In genomic region chr1:245516178-245516829, GRCh38 we compare ENCODE assay signal across 12 cellular contexts.
DNase-seq lines count a peak whose midpoint lies in the region; ATAC-seq and TF ChIP-seq lines count a peak whose summit lies in the region.
"Had no signal": no experiment of that assay in that cellular context is flagged by ENCODE, and none has a peak within 500 bp of the region (broad histone marks: within the 10 kb centered on the region; RNA-seq: fewer than 3 reads in every experiment).

No MANE protein-coding gene starts in this region.

- H3K27me3 ChIP-seq in OCI-LY3 (ENCODE audit: low read depth, low read length): peaks cover 13% of the 10 kb centered on the region
- H3K27me3 ChIP-seq: tibial nerve had no signal

- H3K4me3 ChIP-seq in OCI-LY3 (ENCODE audit: low read length): peak overlapping the region; percentile 45
- H3K4me3 ChIP-seq in epithelial cell of proximal tubule (ENCODE audit: low read depth, low read length): no peak overlapping the region
- H3K4me3 ChIP-seq: tibial nerve had no signal

- no peaks in the 10 kb centered on the region for H3K79me2 ChIP-seq in OCI-LY3 (ENCODE audit: low read length)

- peak overlapping the region; percentile 65 for H3K4me2 ChIP-seq in OCI-LY3 (ENCODE audit: low read length)

- DNase-seq in COR-L47 (lab: John Stamatoyannopoulos, UW): peak; percentile 13
- DNase-seq in HuH-7.5 (ENCODE audit: low spot score): peak; percentile 50
- DNase-seq in epithelial cell of proximal tubule (ENCODE audit: low read depth): no peak
- no peak for DNase-seq in Ammon's horn (ENCODE audit: low spot score)
- no peak for DNase-seq in stimulated activated CD4-positive, alpha-beta T cell treated with anti-CD3 and anti-CD28 coated beads, Interleukin-2, amount 100 ng/mL, for 48 hours
- no peak for DNase-seq in activated CD8-positive, alpha-beta memory T cell treated with anti-CD3 and anti-CD28 coated beads for 24 hours
- DNase-seq: activated gamma-delta T cell, NCI-H1105 treated with DMSO at 0.1 percent for 48 hours had no signal

- no peak for ATAC-seq in GM19351 (IDR thresholded peaks at IDR 0.05; ENCODE audit: unreplicated experiment)

- H4K20me1 ChIP-seq in OCI-LY3 (ENCODE audit: insufficient read depth, low read length): no peaks in the 10 kb centered on the region

- no peaks in the 10 kb centered on the region for H3K9me3 ChIP-seq in OCI-LY3 (ENCODE audit: insufficient read depth, low read length)
- H3K9me3 ChIP-seq: neutrophil, tibial nerve had no signal

- H3K36me3 ChIP-seq in OCI-LY3 (replicated peaks; ENCODE audit: low read depth, low read length): no peaks in the 10 kb centered on the region
- H3K36me3 ChIP-seq: neutrophil, tibial nerve had no signal

- peaks cover 19% of the 10 kb centered on the region for H3K4me1 ChIP-seq in OCI-LY3 (ENCODE audit: low read length)

- H2AFZ ChIP-seq in OCI-LY3 (ENCODE audit: low read depth, low read length): peak overlapping the region; percentile 59

- TF ChIP-seq CTCF in OCI-LY3 (IDR thresholded peaks at IDR 0.05; ENCODE audit: low read depth, low read length) (peak; percentile 75), epithelial cell of proximal tubule (conservative IDR thresholded peaks at IDR 0.05; ENCODE audit: low read depth, low read length) (peak; percentile 28)

- no peak overlapping the region for H3K9ac ChIP-seq in OCI-LY3 (ENCODE audit: low read length)

- no peak overlapping the region for H3K27ac ChIP-seq in OCI-LY3 (ENCODE audit: low read length)
- H3K27ac ChIP-seq: neutrophil, tibial nerve had no signal

Comparison
In these comparisons a context has a peak if more than half of its experiments do, and no peak if none do; other contexts are left out.
1. DNase-seq: peak in COR-L47 (single experiment) and HuH-7.5 (single experiment); none in epithelial cell of proximal tubule (single experiment), Ammon's horn (single experiment), stimulated activated CD4-positive, alpha-beta T cell treated with anti-CD3 and anti-CD28 coated beads, Interleukin-2, amount 100 ng/mL, for 48 hours (0 of 2) and activated CD8-positive, alpha-beta memory T cell treated with anti-CD3 and anti-CD28 coated beads for 24 hours (single experiment).